9 cellular contexts compared by ENCODE assay signal in the genomic region with DNA sequence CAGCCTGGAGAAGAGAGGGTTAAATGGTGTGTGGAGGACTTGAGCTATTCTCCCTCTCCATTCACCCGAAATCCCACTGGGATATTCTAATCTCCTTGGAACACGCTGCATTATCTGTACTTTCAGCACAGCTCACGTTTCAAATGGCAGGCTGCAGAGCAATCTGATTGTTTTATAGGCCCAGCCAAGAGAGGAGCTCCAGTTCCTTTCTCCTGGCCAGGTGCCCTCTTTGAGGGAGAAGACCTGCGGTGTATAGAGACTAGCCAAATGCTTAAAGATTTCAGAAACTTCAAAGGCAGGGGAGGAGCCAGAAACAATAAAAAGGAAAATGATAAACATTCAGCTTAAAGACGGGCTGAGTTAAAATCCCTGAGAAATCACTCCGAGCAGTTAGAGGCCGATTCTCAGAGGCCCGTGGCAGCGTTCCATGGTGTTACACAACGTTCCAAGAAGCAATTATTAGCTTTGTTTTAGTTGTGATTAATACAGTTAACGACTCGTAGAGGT.
A peak's percentile ranks its signal among the peaks of the same experiment; 100 is the strongest.
DNase-seq lines count a peak whose midpoint lies in the region; ATAC-seq lines count a peak whose summit lies in the region.
"Had no signal": no experiment of that assay in that cellular context is flagged by ENCODE, and none has a peak within 500 bp of the region (broad histone marks: within the 10 kb centered on the region; RNA-seq: fewer than 3 reads in every experiment).

No MANE protein-coding gene starts in this region.

- no peak overlapping the region for H3K9ac ChIP-seq in duodenal mucosa (ENCODE audit: low read depth in 1 of 2, low read length in 2 of 2)

- no peaks in the 10 kb centered on the region for H3K9me3 ChIP-seq in duodenal mucosa (ENCODE audit: control insufficient read depth in 1 of 2, low read length in 2 of 2)

- peak; percentile 79 for DNase-seq in Right ventricle myocardium inferior (ENCODE audit: missing footprints)
- DNase-seq in cardiac septum (ENCODE audit: low spot score): no peak
- peak; percentile 50 for DNase-seq in mucosa of gallbladder (ENCODE audit: low spot score)
- no peak for DNase-seq in activated CD4-positive, alpha-beta T cell treated with anti-CD3 and anti-CD28 coated beads for 48 hours
- DNase-seq in H7: no peak
- DNase-seq in effector CD4-positive, alpha-beta T cell: no peak
- DNase-seq: activated CD8-positive, alpha-beta T cell treated with anti-CD3 and anti-CD28 coated beads for 36 hours had no signal

- H3K36me3 ChIP-seq in duodenal mucosa (ENCODE audit: control insufficient read depth in 1 of 2, insufficient read depth in 2 of 2, low read length in 2 of 2): no peaks in the 10 kb centered on the region
- no peaks in the 10 kb centered on the region for H3K36me3 ChIP-seq in H7 (replicated peaks; ENCODE audit: control insufficient read depth, insufficient read depth, low read length)

- ATAC-seq in Right ventricle myocardium inferior (peak; percentile 81), GM21576 (IDR thresholded peaks at IDR 0.05; ENCODE audit: unreplicated experiment) (no peak)
- ATAC-seq: activated CD8-positive, alpha-beta T cell treated with anti-CD3 and anti-CD28 coated beads for 36 hours had no signal

- intact Hi-C loops in Right ventricle myocardium inferior (cut with DNase I): loop anchor here (5.0 to 10.0 kb wide), 2 partner anchors 89 to 569 kb away; a partner anchor contains a TSS
- intact Hi-C loops in cardiac septum (cut with DNase I): loop anchor here (5.0 kb wide), 1 partner anchor 561 kb away; no protein-coding TSS in a partner anchor

- no peak overlapping the region for H3K27ac ChIP-seq in duodenal mucosa (ENCODE audit: low read depth, low read length)

- peaks cover 17 to 42% of the 10 kb centered on the region in 2 donors for H3K4me1 ChIP-seq in duodenal mucosa (ENCODE audit: control insufficient read depth in 1 of 2, insufficient read depth in 2 of 2, low read length in 2 of 2)

- H3K4me3 ChIP-seq in duodenal mucosa (ENCODE audit: low read depth in 1 of 2, low read length in 2 of 2) (peak overlapping the region; percentile 14 to 24), H7 (ENCODE audit: insufficient read depth, low read depth, low read length) (no peak overlapping the region)

- H3K27me3 ChIP-seq in duodenal mucosa (ENCODE audit: control insufficient read depth in 1 of 2, insufficient read depth in 2 of 2, low read length in 2 of 2) (no peaks in the 10 kb centered on the region), H7 (ENCODE audit: control insufficient read depth, insufficient read depth, low read length) (no peaks in the 10 kb centered on the region; the same call in 1 of the 2 replicates)

Comparison
In these comparisons a context has a peak if more than half of its experiments do, and no peak if none do; other contexts are left out.
1. DNase-seq: peak in Right ventricle myocardium inferior (single experiment) and mucosa of gallbladder (single experiment); none in cardiac septum (single experiment), activated CD4-positive, alpha-beta T cell treated with anti-CD3 and anti-CD28 coated beads for 48 hours (single experiment), H7 (single experiment) and effector CD4-positive, alpha-beta T cell (single experiment).